In genomic region chr6:2387445-2387844, GRCh38 we compare ENCODE assay signal across 18 cellular contexts.
DNase-seq lines count a peak whose midpoint lies in the region; ATAC-seq and TF ChIP-seq lines count a peak whose summit lies in the region.
"Had no signal": no experiment of that assay in that cellular context is flagged by ENCODE, and none has a peak within 500 bp of the region (broad histone marks: within the 10 kb centered on the region; RNA-seq: fewer than 3 reads in every experiment).

No MANE protein-coding gene starts in this region.

- BruUV-seq in MCF 10A (replicated peaks; lab: Mats Ljungman, UMichigan), result no TSS peak

- DNase-seq in activated CD4-positive, alpha-beta T cell treated with anti-CD3 and anti-CD28 coated beads, Interleukin-2, amount 50 U/mL, for 48 hours, result peak; percentile 22 to 23
- DNase-seq in activated CD4-positive, alpha-beta T cell treated with anti-CD3 and anti-CD28 coated beads for 1 hour, result no peak
- no peak for DNase-seq in MCF 10A (ENCODE audit: unreplicated experiment)
- DNase-seq in breast epithelium (ENCODE audit: low spot score in 2 of 2), result no peak
- DNase-seq in stimulated activated CD4-positive, alpha-beta T cell treated with anti-CD3 and anti-CD28 coated beads, Interleukin-15, amount 100 ng/mL, for 48 hours (ENCODE audit: low read depth in 2 of 2), result peak; percentile 0 to 13
- peak in 1 of 2 donors; percentile 21 for DNase-seq in stimulated activated naive CD8-positive, alpha-beta T cell treated with anti-CD3 and anti-CD28 coated beads, Interleukin-15, amount 100 ng/mL, for 72 hours
- no peak for DNase-seq in left colon
- DNase-seq: CD8-positive, alpha-beta T cell; HFFc6; NCI-H1048; NCI-H146; NCI-H2081 treated with DMSO at 0.1 percent for 48 hours; NCI-H510A treated with DMSO at 0.1 percent for 48 hours; NCI-H82; PC-9 had no signal

- H3K27me3 Mint-ChIP-seq in MCF 10A (ENCODE audit: insufficient read depth, unreplicated experiment), result no peaks in the 10 kb centered on the region
- no peaks in the 10 kb centered on the region for H3K27me3 Mint-ChIP-seq in stimulated activated naive CD8-positive, alpha-beta T cell treated with anti-CD3 and anti-CD28 coated beads, Interleukin-15, amount 100 ng/mL, for 72 hours

- no peak overlapping the region for H3K4me3 Mint-ChIP-seq in MCF 10A (ENCODE audit: unreplicated experiment)
- H3K4me3 Mint-ChIP-seq in stimulated activated naive CD8-positive, alpha-beta T cell treated with anti-CD3 and anti-CD28 coated beads, Interleukin-15, amount 100 ng/mL, for 72 hours, result no peak overlapping the region
- H3K4me3 Mint-ChIP-seq: CD8-positive, alpha-beta T cell; HFFc6 had no signal

- H3K27me3 ChIP-seq in breast epithelium, result no peaks in the 10 kb centered on the region
- H3K27me3 ChIP-seq: BLaER1 had no signal

- TF ChIP-seq CTCF in MCF 10A (IDR thresholded peaks at IDR 0.05; ENCODE audit: unreplicated experiment) (no peak), breast epithelium (IDR thresholded peaks at IDR 0.05) (no peak)

- H3K4me1 ChIP-seq in breast epithelium, result no peaks in the 10 kb centered on the region
- H3K4me1 ChIP-seq: BLaER1 had no signal

- no peak overlapping the region for H3K27ac ChIP-seq in breast epithelium
- H3K27ac ChIP-seq: BLaER1, KMS-11, PC-9 had no signal

- H3K36me3 ChIP-seq in breast epithelium, result no peaks in the 10 kb centered on the region
- H3K36me3 ChIP-seq: BLaER1 had no signal

- no peaks in the 10 kb centered on the region for H3K9me3 ChIP-seq in breast epithelium
- H3K9me3 ChIP-seq: BLaER1 had no signal

- POLR2A ChIA-PET in MCF 10A (lab: Yijun Ruan, JAX), result no interaction called here

- TF ChIP-seq POLR2A in breast epithelium (IDR thresholded peaks at IDR 0.05), result no peak

- intact Hi-C loops in MCF 10A (cut with micrococcal nuclease), result no loop called here
- intact Hi-C loops in breast epithelium (cut with DNase I; ENCODE audit: low total_unique reads), result no loop called here
- intact Hi-C loops in left colon (cut with DNase I, micrococcal nuclease), result no loop called here

- H3K4me3 ChIP-seq in breast epithelium, result no peak overlapping the region
- H3K4me3 ChIP-seq: BLaER1, PC-9 had no signal

- H3K27ac Mint-ChIP-seq in MCF 10A (ENCODE audit: low read depth, unreplicated experiment), result peak overlapping the region; percentile 25
- H3K27ac Mint-ChIP-seq in stimulated activated naive CD8-positive, alpha-beta T cell treated with anti-CD3 and anti-CD28 coated beads, Interleukin-15, amount 100 ng/mL, for 72 hours, result peak overlapping the region in 1 of 2 donors; percentile 36
- H3K27ac Mint-ChIP-seq: CD8-positive, alpha-beta T cell; HFFc6 had no signal

- CTCF ChIA-PET in MCF 10A (lab: Yijun Ruan, JAX), result no interaction called here

- H3K9me3 Mint-ChIP-seq in MCF 10A (ENCODE audit: unreplicated experiment), result peaks cover 11% of the 10 kb centered on the region
- H3K9me3 Mint-ChIP-seq in stimulated activated naive CD8-positive, alpha-beta T cell treated with anti-CD3 and anti-CD28 coated beads, Interleukin-15, amount 100 ng/mL, for 72 hours, result peaks cover 15 to 22% of the 10 kb centered on the region in 2 donors

- no peaks in the 10 kb centered on the region for H3K4me1 Mint-ChIP-seq in MCF 10A (ENCODE audit: insufficient read depth, unreplicated experiment)
- H3K4me1 Mint-ChIP-seq in stimulated activated naive CD8-positive, alpha-beta T cell treated with anti-CD3 and anti-CD28 coated beads, Interleukin-15, amount 100 ng/mL, for 72 hours, result no peaks in the 10 kb centered on the region

- peak; percentile 69 for ATAC-seq in stimulated activated naive CD8-positive, alpha-beta T cell treated with anti-CD3 and anti-CD28 coated beads, Interleukin-15, amount 100 ng/mL, for 72 hours
- ATAC-seq in HG03097 (IDR thresholded peaks at IDR 0.05; ENCODE audit: low FRiP score, unreplicated experiment) (no peak), left colon (no peak)
- ATAC-seq: CD8-positive, alpha-beta T cell had no signal

- H3K36me3 Mint-ChIP-seq in MCF 10A (ENCODE audit: insufficient read depth, unreplicated experiment), result no peaks in the 10 kb centered on the region
- H3K36me3 Mint-ChIP-seq: CD8-positive, alpha-beta T cell had no signal

Comparison
In these comparisons a context has a peak if more than half of its experiments do, and no peak if none do; other contexts are left out.
1. DNase-seq: peak in activated CD4-positive, alpha-beta T cell treated with anti-CD3 and anti-CD28 coated beads, Interleukin-2, amount 50 U/mL, for 48 hours (2 of 2) and stimulated activated CD4-positive, alpha-beta T cell treated with anti-CD3 and anti-CD28 coated beads, Interleukin-15, amount 100 ng/mL, for 48 hours (2 of 2); none in activated CD4-positive, alpha-beta T cell treated with anti-CD3 and anti-CD28 coated beads for 1 hour (single experiment), MCF 10A (single experiment), breast epithelium (0 of 2) and left colon (0 of 2).